24 cellular contexts compared by ENCODE assay signal in the genomic region with DNA sequence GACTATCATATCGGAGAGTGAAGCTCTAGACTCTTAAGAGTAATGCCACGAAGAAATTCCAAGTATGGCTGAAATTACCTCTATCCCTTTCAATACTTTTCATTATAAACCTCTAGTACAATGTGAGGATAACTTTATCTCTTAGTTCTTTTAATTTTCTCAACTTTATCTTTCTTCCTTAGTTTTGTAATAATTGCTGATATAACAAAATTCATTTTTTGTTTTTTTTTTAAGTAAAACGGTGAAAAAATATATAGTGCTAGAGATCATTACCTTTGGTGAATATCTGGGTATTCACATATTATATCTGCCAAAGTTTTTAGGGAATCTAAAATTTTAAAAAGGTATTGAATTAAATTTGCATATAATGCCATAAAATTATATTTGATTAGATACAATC.
"Had no signal": no experiment of that assay in that cellular context is flagged by ENCODE, and none has a peak within 500 bp of the region (broad histone marks: within the 10 kb centered on the region; RNA-seq: fewer than 3 reads in every experiment).

No MANE protein-coding gene starts in this region.

- H3K4me3 Mint-ChIP-seq: effector memory CD8-positive, alpha-beta T cell; mesothelial cell of epicardium; naive B cell; natural killer cell treated with Interleukin-12 subunit alpha and Interleukin-12 subunit beta and Interleukin-15 and Interleukin-18, amount 100 ng/mL, for 72 hours; neural crest cell; stimulated activated naive B cell treated with anti-CD40 and anti-IgM and Interleukin-4, amounts not matched to agents 10 μg/mL and 1 μg/mL and 100 μg/mL, for 72 hours; stimulated activated naive CD8-positive, alpha-beta T cell treated with anti-CD3 and anti-CD28 coated beads, Interleukin-15, Interleukin-2, amounts not matched to agents 100 ng/mL and 50 ng/mL, for 24 hours had no signal

- ATAC-seq: effector memory CD8-positive, alpha-beta T cell; gastrocnemius medialis; left cardiac atrium; left lung; mucosa of descending colon; natural killer cell treated with Interleukin-12 subunit alpha and Interleukin-12 subunit beta and Interleukin-15 and Interleukin-18, amount 100 ng/mL, for 72 hours; stimulated activated naive B cell treated with anti-CD40 and anti-IgM and Interleukin-4, amounts not matched to agents 10 μg/mL and 1 μg/mL and 100 μg/mL, for 72 hours; upper lobe of right lung had no signal

- H3K4me3 ChIP-seq: coronary artery, gastrocnemius medialis, left lung, mucosa of descending colon, prostate gland, right atrium auricular region, skin epidermis, transverse colon, upper lobe of right lung, uterus had no signal

- H2AFZ ChIP-seq: parathyroid adenoma had no signal

- H3K27ac Mint-ChIP-seq: effector memory CD8-positive, alpha-beta T cell; mesothelial cell of epicardium; naive B cell; natural killer cell treated with Interleukin-12 subunit alpha and Interleukin-12 subunit beta and Interleukin-15 and Interleukin-18, amount 100 ng/mL, for 72 hours; stimulated activated naive B cell treated with anti-CD40 and anti-IgM and Interleukin-4, amounts not matched to agents 10 μg/mL and 1 μg/mL and 100 μg/mL, for 72 hours; stimulated activated naive CD8-positive, alpha-beta T cell treated with anti-CD3 and anti-CD28 coated beads, Interleukin-15, Interleukin-2, amounts not matched to agents 100 ng/mL and 50 ng/mL, for 24 hours had no signal

- H3K9me3 Mint-ChIP-seq: effector memory CD8-positive, alpha-beta T cell; mesothelial cell of epicardium; naive B cell; natural killer cell treated with Interleukin-12 subunit alpha and Interleukin-12 subunit beta and Interleukin-15 and Interleukin-18, amount 100 ng/mL, for 72 hours; neural crest cell; stimulated activated naive B cell treated with anti-CD40 and anti-IgM and Interleukin-4, amounts not matched to agents 10 μg/mL and 1 μg/mL and 100 μg/mL, for 72 hours; stimulated activated naive CD8-positive, alpha-beta T cell treated with anti-CD3 and anti-CD28 coated beads, Interleukin-15, Interleukin-2, amounts not matched to agents 100 ng/mL and 50 ng/mL, for 24 hours had no signal

- H3K27me3 ChIP-seq: gastrocnemius medialis, left lung, neutrophil, right atrium auricular region, transverse colon, upper lobe of right lung, uterus had no signal

- H3K4me1 ChIP-seq: left lung, parathyroid adenoma, prostate gland, right atrium auricular region, upper lobe of right lung, uterus had no signal

- DNase-seq: effector memory CD8-positive, alpha-beta T cell; gastrocnemius medialis; head of caudate nucleus; left cardiac atrium; left lung; mesenchymal stem cell; mucosa of descending colon; naive B cell; stimulated activated CD4-positive, alpha-beta T cell treated with anti-CD3 and anti-CD28 coated beads, Interleukin-15, amount 100 ng/mL, for 24 hours; stimulated activated CD4-positive, alpha-beta T cell treated with anti-CD3 and anti-CD28 coated beads, Interleukin-2, amount 100 ng/mL, for 48 hours; stimulated activated naive B cell treated with anti-CD40 and anti-IgM and Interleukin-4, amounts not matched to agents 10 μg/mL and 1 μg/mL and 100 μg/mL, for 72 hours; transverse colon; upper lobe of right lung; uterus had no signal

- H3K27me3 Mint-ChIP-seq: effector memory CD8-positive, alpha-beta T cell; naive B cell; natural killer cell treated with Interleukin-12 subunit alpha and Interleukin-12 subunit beta and Interleukin-15 and Interleukin-18, amount 100 ng/mL, for 72 hours; stimulated activated naive B cell treated with anti-CD40 and anti-IgM and Interleukin-4, amounts not matched to agents 10 μg/mL and 1 μg/mL and 100 μg/mL, for 72 hours; stimulated activated naive CD8-positive, alpha-beta T cell treated with anti-CD3 and anti-CD28 coated beads, Interleukin-15, Interleukin-2, amounts not matched to agents 100 ng/mL and 50 ng/mL, for 24 hours had no signal

- H3K36me3 Mint-ChIP-seq: naive B cell had no signal

- H3K27ac ChIP-seq: coronary artery, gastrocnemius medialis, left lung, neutrophil, parathyroid adenoma, prostate gland, right atrium auricular region, skin epidermis, transverse colon, upper lobe of right lung, uterus had no signal

- H3K4me1 Mint-ChIP-seq: mesothelial cell of epicardium; neural crest cell; stimulated activated naive B cell treated with anti-CD40 and anti-IgM and Interleukin-4, amounts not matched to agents 10 μg/mL and 1 μg/mL and 100 μg/mL, for 72 hours had no signal

- H3K9me3 ChIP-seq: gastrocnemius medialis, left lung, mucosa of descending colon, neutrophil, prostate gland, right atrium auricular region, transverse colon, upper lobe of right lung, uterus had no signal

- H3K9ac ChIP-seq: parathyroid adenoma had no signal

- H3K36me3 ChIP-seq: gastrocnemius medialis, left lung, neutrophil, prostate gland, right atrium auricular region, transverse colon, upper lobe of right lung, uterus had no signal
